In the genomic region with DNA sequence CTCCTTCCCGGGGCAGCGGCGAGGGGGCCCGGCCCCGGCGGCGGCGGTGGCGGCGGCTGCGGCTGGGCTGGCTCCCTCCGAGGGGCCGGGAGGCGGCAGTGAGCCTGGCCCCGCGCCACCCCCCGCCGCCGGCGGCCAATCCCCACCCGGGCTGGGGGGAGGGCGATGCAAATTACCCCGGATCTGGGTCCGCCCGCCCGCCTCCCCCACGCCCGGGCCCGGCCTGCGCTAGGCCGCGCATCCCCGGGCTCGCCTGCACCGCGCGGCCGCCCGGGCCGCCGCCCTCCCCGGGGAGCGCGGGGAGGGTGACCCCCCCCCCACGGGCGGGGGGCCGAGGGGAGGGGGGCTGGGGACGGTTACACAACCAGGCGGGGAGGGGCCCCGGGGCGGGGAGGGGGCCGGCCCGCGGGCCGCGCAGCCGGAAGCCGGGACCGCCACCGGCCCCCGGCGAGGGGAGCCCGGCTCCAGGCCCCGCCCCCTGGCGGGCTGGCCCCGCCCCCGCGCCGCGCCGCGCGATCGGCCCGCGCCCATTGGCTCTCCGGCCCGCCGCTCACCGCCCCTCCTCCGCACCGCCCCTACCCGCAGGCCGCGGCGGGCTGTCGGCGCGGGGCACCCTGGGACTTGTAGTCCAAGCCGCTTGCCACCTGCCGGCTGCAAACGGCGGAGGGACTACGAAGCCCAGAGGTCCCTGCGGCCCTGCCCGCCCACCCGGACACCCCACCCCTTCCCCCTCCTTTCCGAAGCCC, we compare ENCODE assay signal across 1 cellular context.
TF ChIP-seq lines count a peak whose summit lies in the region.

No MANE protein-coding gene starts in this region.

TF ChIP-seq in K562, 482 proteins besides CTCF, POLR2A, EP300 and RAD21 (continued from another document and continues in another):
- TF ChIP-seq, protein P1, sequence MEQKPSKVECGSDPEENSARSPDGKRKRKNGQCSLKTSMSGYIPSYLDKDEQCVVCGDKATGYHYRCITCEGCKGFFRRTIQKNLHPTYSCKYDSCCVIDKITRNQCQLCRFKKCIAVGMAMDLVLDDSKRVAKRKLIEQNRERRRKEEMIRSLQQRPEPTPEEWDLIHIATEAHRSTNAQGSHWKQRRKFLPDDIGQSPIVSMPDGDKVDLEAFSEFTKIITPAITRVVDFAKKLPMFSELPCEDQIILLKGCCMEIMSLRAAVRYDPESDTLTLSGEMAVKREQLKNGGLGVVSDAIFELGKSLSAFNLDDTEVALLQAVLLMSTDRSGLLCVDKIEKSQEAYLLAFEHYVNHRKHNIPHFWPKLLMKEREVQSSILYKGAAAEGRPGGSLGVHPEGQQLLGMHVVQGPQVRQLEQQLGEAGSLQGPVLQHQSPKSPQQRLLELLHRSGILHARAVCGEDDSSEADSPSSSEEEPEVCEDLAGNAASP (IDR thresholded peaks at IDR 0.05): no peak
- TF ChIP-seq ZNF124 (CRISPR knock-in tag; IDR thresholded peaks at IDR 0.05) (no peak), MTA1 (IDR thresholded peaks at IDR 0.05; ENCODE audit: borderline replicate concordance) (no peak), ZBTB17 (CRISPR knock-in tag; IDR thresholded peaks at IDR 0.05) (no peak), STAG1 (CRISPR knock-in tag; IDR thresholded peaks at IDR 0.05; ENCODE audit: borderline replicate concordance) (no peak), CBX5 (IDR thresholded peaks at IDR 0.05; ENCODE audit: borderline replicate concordance, low read depth) (no peak), ZFP30 (CRISPR knock-in tag; IDR thresholded peaks at IDR 0.05; ENCODE audit: borderline replicate concordance) (no peak), TFAM (CRISPR knock-in tag; conservative IDR thresholded peaks at IDR 0.05) (no peak), XRCC3 (IDR thresholded peaks at IDR 0.05) (no peak), ZNF584 (CRISPR knock-in tag; IDR thresholded peaks at IDR 0.05; ENCODE audit: low read depth) (no peak), RBM22 (IDR thresholded peaks at IDR 0.05; ENCODE audit: low read depth, low read length, poor library complexity, severe bottlenecking) (no peak), GABPA (tag; conservative IDR thresholded peaks at IDR 0.05; ENCODE audit: low read depth) (peak; percentile 84), ETV5 (CRISPR knock-in tag; IDR thresholded peaks at IDR 0.05; ENCODE audit: low read depth) (no peak), HIVEP1 (CRISPR knock-in tag; IDR thresholded peaks at IDR 0.05) (no peak), ZNF354B (CRISPR knock-in tag; IDR thresholded peaks at IDR 0.05) (no peak), KAT7 (CRISPR knock-in tag; IDR thresholded peaks at IDR 0.05; ENCODE audit: borderline replicate concordance) (no peak), FOXA1 (IDR thresholded peaks at IDR 0.05; ENCODE audit: borderline replicate concordance) (no peak), ZBTB7A (IDR thresholded peaks at IDR 0.05; ENCODE audit: borderline replicate concordance, control insufficient read depth, low read depth, low read length) (peak; percentile 70), TBP (optimal IDR thresholded peaks at IDR 0.05; ENCODE audit: low read depth, low read length) (peak; percentile 25), BRF1 (IDR thresholded peaks at IDR 0.05; ENCODE audit: borderline replicate concordance, extremely low read depth, insufficient read length) (no peak), SAFB2 (IDR thresholded peaks at IDR 0.05; ENCODE audit: borderline replicate concordance, low read depth, low read length, severe bottlenecking) (no peak), MAFK (IDR thresholded peaks at IDR 0.05; ENCODE audit: low read length) (no peak), NR1H2 (CRISPR knock-in tag; IDR thresholded peaks at IDR 0.05) (no peak), ESRRB (CRISPR knock-in tag; IDR thresholded peaks at IDR 0.05; ENCODE audit: borderline replicate concordance) (no peak)
- TF ChIP-seq, protein P2, sequence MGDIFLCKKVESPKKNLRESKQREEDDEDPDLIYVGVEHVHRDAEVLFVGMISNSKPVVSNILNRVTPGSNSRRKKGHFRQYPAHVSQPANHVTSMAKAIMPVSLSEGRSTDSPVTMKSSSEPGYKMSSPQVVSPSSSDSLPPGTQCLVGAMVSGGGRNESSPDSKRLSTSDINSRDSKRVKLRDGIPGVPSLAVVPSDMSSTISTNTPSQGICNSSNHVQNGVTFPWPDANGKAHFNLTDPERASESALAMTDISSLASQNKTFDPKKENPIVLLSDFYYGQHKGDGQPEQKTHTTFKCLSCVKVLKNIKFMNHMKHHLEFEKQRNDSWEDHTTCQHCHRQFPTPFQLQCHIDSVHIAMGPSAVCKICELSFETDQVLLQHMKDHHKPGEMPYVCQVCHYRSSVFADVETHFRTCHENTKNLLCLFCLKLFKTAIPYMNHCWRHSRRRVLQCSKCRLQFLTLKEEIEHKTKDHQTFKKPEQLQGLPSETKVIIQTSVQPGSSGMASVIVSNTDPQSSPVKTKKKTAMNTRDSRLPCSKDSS (IDR thresholded peaks at IDR 0.05; ENCODE audit: low read depth, partially characterized antibody): no peak
- TF ChIP-seq, protein P3, sequence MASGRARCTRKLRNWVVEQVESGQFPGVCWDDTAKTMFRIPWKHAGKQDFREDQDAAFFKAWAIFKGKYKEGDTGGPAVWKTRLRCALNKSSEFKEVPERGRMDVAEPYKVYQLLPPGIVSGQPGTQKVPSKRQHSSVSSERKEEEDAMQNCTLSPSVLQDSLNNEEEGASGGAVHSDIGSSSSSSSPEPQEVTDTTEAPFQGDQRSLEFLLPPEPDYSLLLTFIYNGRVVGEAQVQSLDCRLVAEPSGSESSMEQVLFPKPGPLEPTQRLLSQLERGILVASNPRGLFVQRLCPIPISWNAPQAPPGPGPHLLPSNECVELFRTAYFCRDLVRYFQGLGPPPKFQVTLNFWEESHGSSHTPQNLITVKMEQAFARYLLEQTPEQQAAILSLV (tag; IDR thresholded peaks at IDR 0.05): no peak
- TF ChIP-seq, protein P4, sequence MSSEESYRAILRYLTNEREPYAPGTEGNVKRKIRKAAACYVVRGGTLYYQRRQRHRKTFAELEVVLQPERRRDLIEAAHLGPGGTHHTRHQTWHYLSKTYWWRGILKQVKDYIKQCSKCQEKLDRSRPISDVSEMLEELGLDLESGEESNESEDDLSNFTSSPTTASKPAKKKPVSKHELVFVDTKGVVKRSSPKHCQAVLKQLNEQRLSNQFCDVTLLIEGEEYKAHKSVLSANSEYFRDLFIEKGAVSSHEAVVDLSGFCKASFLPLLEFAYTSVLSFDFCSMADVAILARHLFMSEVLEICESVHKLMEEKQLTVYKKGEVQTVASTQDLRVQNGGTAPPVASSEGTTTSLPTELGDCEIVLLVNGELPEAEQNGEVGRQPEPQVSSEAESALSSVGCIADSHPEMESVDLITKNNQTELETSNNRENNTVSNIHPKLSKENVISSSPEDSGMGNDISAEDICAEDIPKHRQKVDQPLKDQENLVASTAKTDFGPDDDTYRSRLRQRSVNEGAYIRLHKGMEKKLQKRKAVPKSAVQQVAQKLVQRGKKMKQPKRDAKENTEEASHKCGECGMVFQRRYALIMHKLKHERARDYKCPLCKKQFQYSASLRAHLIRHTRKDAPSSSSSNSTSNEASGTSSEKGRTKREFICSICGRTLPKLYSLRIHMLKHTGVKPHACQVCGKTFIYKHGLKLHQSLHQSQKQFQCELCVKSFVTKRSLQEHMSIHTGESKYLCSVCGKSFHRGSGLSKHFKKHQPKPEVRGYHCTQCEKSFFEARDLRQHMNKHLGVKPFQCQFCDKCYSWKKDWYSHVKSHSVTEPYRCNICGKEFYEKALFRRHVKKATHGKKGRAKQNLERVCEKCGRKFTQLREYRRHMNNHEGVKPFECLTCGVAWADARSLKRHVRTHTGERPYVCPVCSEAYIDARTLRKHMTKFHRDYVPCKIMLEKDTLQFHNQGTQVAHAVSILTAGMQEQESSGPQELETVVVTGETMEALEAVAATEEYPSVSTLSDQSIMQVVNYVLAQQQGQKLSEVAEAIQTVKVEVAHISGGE (CRISPR knock-in tag; IDR thresholded peaks at IDR 0.05): peak in 1 of 3 experiments; percentile 84; a peak in 2 of 6 replicates
- TF ChIP-seq, protein P5, sequence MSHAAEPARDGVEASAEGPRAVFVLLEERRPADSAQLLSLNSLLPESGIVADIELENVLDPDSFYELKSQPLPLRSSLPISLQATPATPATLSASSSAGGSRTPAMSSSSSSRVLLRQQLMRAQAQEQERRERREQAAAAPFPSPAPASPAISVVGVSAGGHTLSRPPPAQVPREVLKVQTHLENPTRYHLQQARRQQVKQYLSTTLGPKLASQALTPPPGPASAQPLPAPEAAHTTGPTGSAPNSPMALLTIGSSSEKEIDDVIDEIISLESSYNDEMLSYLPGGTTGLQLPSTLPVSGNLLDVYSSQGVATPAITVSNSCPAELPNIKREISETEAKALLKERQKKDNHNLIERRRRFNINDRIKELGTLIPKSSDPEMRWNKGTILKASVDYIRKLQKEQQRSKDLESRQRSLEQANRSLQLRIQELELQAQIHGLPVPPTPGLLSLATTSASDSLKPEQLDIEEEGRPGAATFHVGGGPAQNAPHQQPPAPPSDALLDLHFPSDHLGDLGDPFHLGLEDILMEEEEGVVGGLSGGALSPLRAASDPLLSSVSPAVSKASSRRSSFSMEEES (CRISPR knock-in tag; IDR thresholded peaks at IDR 0.05): no peak
- TF ChIP-seq, protein P6, sequence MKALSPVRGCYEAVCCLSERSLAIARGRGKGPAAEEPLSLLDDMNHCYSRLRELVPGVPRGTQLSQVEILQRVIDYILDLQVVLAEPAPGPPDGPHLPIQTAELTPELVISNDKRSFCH (CRISPR knock-in tag; IDR thresholded peaks at IDR 0.05): no peak
- TF ChIP-seq, protein P6 (tag; IDR thresholded peaks at IDR 0.05): no peak
- TF ChIP-seq, protein P7, sequence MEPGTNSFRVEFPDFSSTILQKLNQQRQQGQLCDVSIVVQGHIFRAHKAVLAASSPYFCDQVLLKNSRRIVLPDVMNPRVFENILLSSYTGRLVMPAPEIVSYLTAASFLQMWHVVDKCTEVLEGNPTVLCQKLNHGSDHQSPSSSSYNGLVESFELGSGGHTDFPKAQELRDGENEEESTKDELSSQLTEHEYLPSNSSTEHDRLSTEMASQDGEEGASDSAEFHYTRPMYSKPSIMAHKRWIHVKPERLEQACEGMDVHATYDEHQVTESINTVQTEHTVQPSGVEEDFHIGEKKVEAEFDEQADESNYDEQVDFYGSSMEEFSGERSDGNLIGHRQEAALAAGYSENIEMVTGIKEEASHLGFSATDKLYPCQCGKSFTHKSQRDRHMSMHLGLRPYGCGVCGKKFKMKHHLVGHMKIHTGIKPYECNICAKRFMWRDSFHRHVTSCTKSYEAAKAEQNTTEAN (CRISPR knock-in tag; IDR thresholded peaks at IDR 0.05): no peak
- TF ChIP-seq, protein P8, sequence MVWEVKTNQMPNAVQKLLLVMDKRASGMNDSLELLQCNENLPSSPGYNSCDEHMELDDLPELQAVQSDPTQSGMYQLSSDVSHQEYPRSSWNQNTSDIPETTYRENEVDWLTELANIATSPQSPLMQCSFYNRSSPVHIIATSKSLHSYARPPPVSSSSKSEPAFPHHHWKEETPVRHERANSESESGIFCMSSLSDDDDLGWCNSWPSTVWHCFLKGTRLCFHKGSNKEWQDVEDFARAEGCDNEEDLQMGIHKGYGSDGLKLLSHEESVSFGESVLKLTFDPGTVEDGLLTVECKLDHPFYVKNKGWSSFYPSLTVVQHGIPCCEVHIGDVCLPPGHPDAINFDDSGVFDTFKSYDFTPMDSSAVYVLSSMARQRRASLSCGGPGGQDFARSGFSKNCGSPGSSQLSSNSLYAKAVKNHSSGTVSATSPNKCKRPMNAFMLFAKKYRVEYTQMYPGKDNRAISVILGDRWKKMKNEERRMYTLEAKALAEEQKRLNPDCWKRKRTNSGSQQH (CRISPR knock-in tag; IDR thresholded peaks at IDR 0.05): no peak
- TF ChIP-seq, protein P9, sequence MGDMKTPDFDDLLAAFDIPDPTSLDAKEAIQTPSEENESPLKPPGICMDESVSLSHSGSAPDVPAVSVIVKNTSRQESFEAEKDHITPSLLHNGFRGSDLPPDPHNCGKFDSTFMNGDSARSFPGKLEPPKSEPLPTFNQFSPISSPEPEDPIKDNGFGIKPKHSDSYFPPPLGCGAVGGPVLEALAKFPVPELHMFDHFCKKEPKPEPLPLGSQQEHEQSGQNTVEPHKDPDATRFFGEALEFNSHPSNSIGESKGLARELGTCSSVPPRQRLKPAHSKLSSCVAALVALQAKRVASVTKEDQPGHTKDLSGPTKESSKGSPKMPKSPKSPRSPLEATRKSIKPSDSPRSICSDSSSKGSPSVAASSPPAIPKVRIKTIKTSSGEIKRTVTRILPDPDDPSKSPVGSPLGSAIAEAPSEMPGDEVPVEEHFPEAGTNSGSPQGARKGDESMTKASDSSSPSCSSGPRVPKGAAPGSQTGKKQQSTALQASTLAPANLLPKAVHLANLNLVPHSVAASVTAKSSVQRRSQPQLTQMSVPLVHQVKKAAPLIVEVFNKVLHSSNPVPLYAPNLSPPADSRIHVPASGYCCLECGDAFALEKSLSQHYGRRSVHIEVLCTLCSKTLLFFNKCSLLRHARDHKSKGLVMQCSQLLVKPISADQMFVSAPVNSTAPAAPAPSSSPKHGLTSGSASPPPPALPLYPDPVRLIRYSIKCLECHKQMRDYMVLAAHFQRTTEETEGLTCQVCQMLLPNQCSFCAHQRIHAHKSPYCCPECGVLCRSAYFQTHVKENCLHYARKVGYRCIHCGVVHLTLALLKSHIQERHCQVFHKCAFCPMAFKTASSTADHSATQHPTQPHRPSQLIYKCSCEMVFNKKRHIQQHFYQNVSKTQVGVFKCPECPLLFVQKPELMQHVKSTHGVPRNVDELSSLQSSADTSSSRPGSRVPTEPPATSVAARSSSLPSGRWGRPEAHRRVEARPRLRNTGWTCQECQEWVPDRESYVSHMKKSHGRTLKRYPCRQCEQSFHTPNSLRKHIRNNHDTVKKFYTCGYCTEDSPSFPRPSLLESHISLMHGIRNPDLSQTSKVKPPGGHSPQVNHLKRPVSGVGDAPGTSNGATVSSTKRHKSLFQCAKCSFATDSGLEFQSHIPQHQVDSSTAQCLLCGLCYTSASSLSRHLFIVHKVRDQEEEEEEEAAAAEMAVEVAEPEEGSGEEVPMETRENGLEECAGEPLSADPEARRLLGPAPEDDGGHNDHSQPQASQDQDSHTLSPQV (IDR thresholded peaks at IDR 0.05): no peak
- TF ChIP-seq, protein P10, sequence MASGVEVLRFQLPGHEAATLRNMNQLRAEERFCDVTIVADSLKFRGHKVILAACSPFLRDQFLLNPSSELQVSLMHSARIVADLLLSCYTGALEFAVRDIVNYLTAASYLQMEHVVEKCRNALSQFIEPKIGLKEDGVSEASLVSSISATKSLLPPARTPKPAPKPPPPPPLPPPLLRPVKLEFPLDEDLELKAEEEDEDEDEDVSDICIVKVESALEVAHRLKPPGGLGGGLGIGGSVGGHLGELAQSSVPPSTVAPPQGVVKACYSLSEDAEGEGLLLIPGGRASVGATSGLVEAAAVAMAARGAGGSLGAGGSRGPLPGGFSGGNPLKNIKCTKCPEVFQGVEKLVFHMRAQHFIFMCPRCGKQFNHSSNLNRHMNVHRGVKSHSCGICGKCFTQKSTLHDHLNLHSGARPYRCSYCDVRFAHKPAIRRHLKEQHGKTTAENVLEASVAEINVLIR (CRISPR knock-in tag; IDR thresholded peaks at IDR 0.05): no peak
- TF ChIP-seq, protein P11, sequence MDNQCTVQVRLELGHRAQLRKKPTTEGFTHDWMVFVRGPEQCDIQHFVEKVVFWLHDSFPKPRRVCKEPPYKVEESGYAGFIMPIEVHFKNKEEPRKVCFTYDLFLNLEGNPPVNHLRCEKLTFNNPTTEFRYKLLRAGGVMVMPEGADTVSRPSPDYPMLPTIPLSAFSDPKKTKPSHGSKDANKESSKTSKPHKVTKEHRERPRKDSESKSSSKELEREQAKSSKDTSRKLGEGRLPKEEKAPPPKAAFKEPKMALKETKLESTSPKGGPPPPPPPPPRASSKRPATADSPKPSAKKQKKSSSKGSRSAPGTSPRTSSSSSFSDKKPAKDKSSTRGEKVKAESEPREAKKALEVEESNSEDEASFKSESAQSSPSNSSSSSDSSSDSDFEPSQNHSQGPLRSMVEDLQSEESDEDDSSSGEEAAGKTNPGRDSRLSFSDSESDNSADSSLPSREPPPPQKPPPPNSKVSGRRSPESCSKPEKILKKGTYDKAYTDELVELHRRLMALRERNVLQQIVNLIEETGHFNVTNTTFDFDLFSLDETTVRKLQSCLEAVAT (IDR thresholded peaks at IDR 0.05): no peak
